ENCODE assay signal across 21 cellular contexts in the genomic region with DNA sequence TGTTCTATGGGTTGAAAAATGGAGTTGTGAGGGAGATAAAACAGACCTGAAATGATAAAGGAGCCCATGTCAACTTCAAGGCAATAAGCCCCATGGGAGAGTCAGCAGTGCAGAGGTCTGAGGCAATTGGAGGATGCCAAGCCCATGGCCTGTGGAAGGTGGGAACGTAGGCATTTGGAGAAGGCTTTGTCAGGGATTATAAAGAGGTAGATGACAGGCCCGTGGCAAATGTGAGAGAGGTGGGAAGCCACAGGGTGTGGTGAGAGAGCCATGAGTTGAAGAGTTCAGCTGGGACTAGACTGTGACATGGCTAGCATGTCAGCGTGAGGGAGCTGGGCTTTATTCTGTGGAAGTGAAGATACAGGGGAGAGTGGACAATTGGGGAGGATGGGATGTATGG.
"Had no signal": no experiment of that assay in that cellular context is flagged by ENCODE, and none has a peak within 500 bp of the region (broad histone marks: within the 10 kb centered on the region; RNA-seq: fewer than 3 reads in every experiment).

No MANE protein-coding gene starts in this region.

- H3K9me3 ChIP-seq: MG63, SJCRH30 had no signal

- H3K27ac ChIP-seq: RWPE1, SJCRH30 had no signal

- DNase-seq: Karpas-422, KG1, MG63, NCI-H1092, NCI-H1105 treated with DMSO at 0.1 percent for 48 hours, NCI-H1417 treated with DMSO at 0.1 percent for 48 hours, NCI-H146, NCI-H1694 treated with DMSO at 0.1 percent for 48 hours, NCI-H1930, NCI-H2081, NCI-H2107, NCI-H2227 treated with DMSO at 0.1 percent for 48 hours, NCI-H446, NCI-H510A, NCI-H524 treated with DMSO at 0.1 percent for 48 hours, NCI-H69, NCI-H774, SHP77, SJCRH30 had no signal

- ATAC-seq: SK-N-SH treated with all-trans-retinoic acid at 6 μM for 48 hours had no signal

- H3K36me3 ChIP-seq: MG63, SJCRH30 had no signal

- H3K4me3 ChIP-seq: MG63, SJCRH30 had no signal

- H3K4me1 ChIP-seq: SJCRH30 had no signal

- H3K27me3 ChIP-seq: MG63, SJCRH30 had no signal
